ENCODE assay signal across 8 cellular contexts in the genomic region with DNA sequence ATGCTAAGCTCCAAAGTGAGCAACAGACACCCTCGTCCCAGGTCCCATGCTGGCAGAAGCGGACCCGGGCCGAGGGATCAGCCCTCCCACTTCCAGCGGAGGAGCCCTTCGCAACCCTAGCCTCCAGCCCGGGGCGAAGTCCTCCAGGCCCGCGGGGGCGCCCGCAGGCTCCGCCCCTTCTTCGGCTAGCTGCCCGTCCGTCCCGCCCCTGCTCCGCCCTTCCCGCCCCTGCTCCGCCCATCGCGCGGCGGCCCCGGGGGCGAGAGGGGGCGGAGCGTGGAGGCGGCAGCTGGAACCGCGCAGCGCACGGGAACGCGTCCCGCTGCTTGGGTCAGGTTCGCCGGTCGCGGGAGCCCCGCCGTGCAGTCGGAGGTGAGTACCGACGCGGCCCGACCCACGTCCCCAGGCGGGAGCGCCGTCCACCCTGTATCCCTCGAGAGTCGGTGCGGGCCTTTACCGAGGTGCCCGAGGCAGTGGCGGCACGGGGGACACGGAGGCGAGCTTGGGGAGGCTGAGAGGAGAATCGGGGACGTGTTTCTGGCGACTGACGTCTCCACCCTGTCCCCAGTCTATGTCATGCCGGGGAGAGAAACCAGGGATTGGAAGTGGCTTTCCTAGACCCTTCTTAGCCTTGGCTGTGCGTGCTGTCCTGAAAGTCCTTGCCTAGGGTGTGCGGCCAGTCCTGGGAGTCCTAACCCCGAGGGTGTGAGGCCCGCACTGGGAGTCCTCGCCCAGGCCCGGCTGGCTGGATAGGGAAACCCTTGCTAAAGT. TPM values are rescaled to one million over a fixed set of nuclear protein-coding genes. Genes with fewer than 3 reads are reported as not detected.
DNase-seq lines count a peak whose midpoint lies in the region; ATAC-seq and TF ChIP-seq lines count a peak whose summit lies in the region.

A gene (plus strand): TSS at position 280 of the 771 bp plus-strand sequence. CDS start 20,864 bp downstream, outside the sequence.

- no peaks in the 10 kb centered on the region for H3K36me3 ChIP-seq in OCI-LY3 (replicated peaks; ENCODE audit: low read depth, low read length)

- H3K27me3 ChIP-seq in OCI-LY3 (ENCODE audit: low read depth, low read length) = peaks cover 41% of the 10 kb centered on the region

- H3K27ac ChIP-seq in OCI-LY3 (ENCODE audit: low read length) = no peak within 1 kb of the TSS

- H3K9me3 ChIP-seq in OCI-LY3 (ENCODE audit: insufficient read depth, low read length) = no peaks in the 10 kb centered on the region

- H3K79me2 ChIP-seq in OCI-LY3 (ENCODE audit: low read length) = no peaks in the 10 kb centered on the region

- no peak for TF ChIP-seq CTCF in OCI-LY3 (IDR thresholded peaks at IDR 0.05; ENCODE audit: low read depth, low read length)
- no peak for TF ChIP-seq CTCF in epithelial cell of esophagus (IDR thresholded peaks at IDR 0.05; ENCODE audit: insufficient read depth, low read depth, low read length, missing control alignments)

- H2AFZ ChIP-seq in OCI-LY3 (ENCODE audit: low read depth, low read length) = peak within 1 kb of the TSS; percentile 80; the same call in 1 of the 2 replicates

- peak; percentile 95 for ATAC-seq in GM21360 (IDR thresholded peaks at IDR 0.05; ENCODE audit: unreplicated experiment)

- peak within 1 kb of the TSS; percentile 89 for H3K4me2 ChIP-seq in OCI-LY3 (ENCODE audit: low read length)

- H3K4me1 ChIP-seq in OCI-LY3 (ENCODE audit: low read length) = peaks cover 14% of the 10 kb centered on the region

- DNase-seq in D341Med (ENCODE audit: low spot score) = peak; percentile 98
- peak; percentile 47 for DNase-seq in HS-5 (ENCODE audit: low read depth)
- DNase-seq in activated T-cell treated with anti-CD3 and anti-CD28 coated beads for 4 hours = peak; percentile 82
- peak; percentile 87 for DNase-seq in epithelial cell of esophagus (ENCODE audit: low read depth)
- DNase-seq in mucosa of gallbladder (ENCODE audit: low spot score) = peak; percentile 89
- DNase-seq in stimulated activated CD8-positive, alpha-beta memory T cell treated with anti-CD3 and anti-CD28 coated beads, Interleukin-4, amount 100 ng/mL, for 24 hours (ENCODE audit: low read depth) = peak; percentile 80

- no peaks in the 10 kb centered on the region for H4K20me1 ChIP-seq in OCI-LY3 (ENCODE audit: insufficient read depth, low read length)

- H3K9ac ChIP-seq in OCI-LY3 (ENCODE audit: low read length) = peak within 1 kb of the TSS; percentile 68

- peak within 1 kb of the TSS; percentile 86 for H3K4me3 ChIP-seq in OCI-LY3 (ENCODE audit: low read length)
- peak within 1 kb of the TSS; percentile 76 for H3K4me3 ChIP-seq in epithelial cell of esophagus (ENCODE audit: low read length)

RNA-seq across cellular contexts. Expression of the gene that starts here (rescaled TPM):
- 48.2 TPM for total RNA-seq in mucosa of gallbladder

Comparison
In these comparisons a context has a peak if more than half of its experiments do, and no peak if none do; other contexts are left out.
1. DNase-seq: peak in every context shown above with its lines; median percentile 98 in D341Med; 89 in mucosa of gallbladder; 87 in epithelial cell of esophagus; 82 in activated T-cell treated with anti-CD3 and anti-CD28 coated beads for 4 hours; 80 in stimulated activated CD8-positive, alpha-beta memory T cell treated with anti-CD3 and anti-CD28 coated beads, Interleukin-4, amount 100 ng/mL, for 24 hours; 47 in HS-5.